Comparison of ENCODE assay signal across 8 cellular contexts in genomic region chr7:30027065-30027456, GRCh38. TPM values are rescaled to one million over a fixed set of nuclear protein-coding genes. Genes with fewer than 3 reads are reported as not detected.
DNase-seq lines count a peak whose midpoint lies in the region; ATAC-seq, FAIRE-seq and TF ChIP-seq lines count a peak whose summit lies in the region.

No MANE protein-coding gene starts in this region.

- intact Hi-C loops in Panc1 (cut with micrococcal nuclease; ENCODE audit: unreplicated experiment): no loop called here
- intact Hi-C loops in MCF 10A (cut with micrococcal nuclease): no loop called here

- TF ChIP-seq POLR2A in H54 (IDR thresholded peaks at IDR 0.05; ENCODE audit: low read depth, low read length): no peak

- peaks cover 26% of the 10 kb centered on the region for H3K4me1 Mint-ChIP-seq in MCF 10A (ENCODE audit: insufficient read depth, unreplicated experiment)
- peaks cover 34% of the 10 kb centered on the region for H3K4me1 Mint-ChIP-seq in stimulated activated memory B cell treated with anti-CD40 and anti-IgM and Interleukin-4, amounts not matched to agents 10 μg/mL and 1 μg/mL and 100 μg/mL, for 72 hours

- H3K9me3 Mint-ChIP-seq in MCF 10A (ENCODE audit: unreplicated experiment): no peaks in the 10 kb centered on the region
- H3K9me3 Mint-ChIP-seq in stimulated activated memory B cell treated with anti-CD40 and anti-IgM and Interleukin-4, amounts not matched to agents 10 μg/mL and 1 μg/mL and 100 μg/mL, for 72 hours: no peaks in the 10 kb centered on the region

- CTCF ChIA-PET in Panc1 (lab: Charles Lee): no interaction called here
- CTCF ChIA-PET in MCF 10A (lab: Yijun Ruan, JAX): interaction anchor here (0.7 to 1.1 kb wide), 3 partner anchors 47 to 108 kb away, joined by 4 read pairs; partner anchors contain the start of gene MTURN

- no peaks in the 10 kb centered on the region for H3K36me3 ChIP-seq in Panc1 (ENCODE audit: control insufficient read depth, insufficient read depth, low read length)

- no peaks in the 10 kb centered on the region for H3K27me3 Mint-ChIP-seq in MCF 10A (ENCODE audit: insufficient read depth, unreplicated experiment)
- no peaks in the 10 kb centered on the region for H3K27me3 Mint-ChIP-seq in stimulated activated memory B cell treated with anti-CD40 and anti-IgM and Interleukin-4, amounts not matched to agents 10 μg/mL and 1 μg/mL and 100 μg/mL, for 72 hours

- no peaks in the 10 kb centered on the region for H3K27me3 ChIP-seq in Panc1 (ENCODE audit: control insufficient read depth, insufficient read depth, low read length)

- POLR2A ChIA-PET in Panc1 (lab: Charles Lee) (no interaction called here), MCF 10A (lab: Yijun Ruan, JAX) (interaction anchor here (0.6 to 3.8 kb wide), 31 partner anchors 9 to 421 kb away, joined by 3 to 40 read pairs (median 3); partner anchors contain the start of genes MTURN and SCRN1)

- H3K9me3 ChIP-seq in Panc1 (ENCODE audit: control insufficient read depth, insufficient read depth, low read depth, low read length): no peaks in the 10 kb centered on the region

- no peak overlapping the region for H3K4me3 Mint-ChIP-seq in MCF 10A (ENCODE audit: unreplicated experiment)
- H3K4me3 Mint-ChIP-seq in stimulated activated memory B cell treated with anti-CD40 and anti-IgM and Interleukin-4, amounts not matched to agents 10 μg/mL and 1 μg/mL and 100 μg/mL, for 72 hours: no peak overlapping the region

- DNase-seq in DMS53 treated with DMSO at 0.1 percent for 48 hours (lab: John Stamatoyannopoulos, UW; ENCODE audit: unreplicated experiment) (peak; percentile 90), H54 (ENCODE audit: insufficient read length, low spot score) (peak; percentile 45), Panc1 (ENCODE audit: low read depth, low spot score) (peak; percentile 54), MCF 10A (ENCODE audit: unreplicated experiment) (peak; percentile 47), kidney tubule cell (ENCODE audit: low spot score) (peak; percentile 89), SW 1271 (lab: John Stamatoyannopoulos, UW) (no peak), A172 (ENCODE audit: low spot score) (no peak)

- BruUV-seq in Panc1 (replicated peaks; lab: Mats Ljungman, UMichigan) (no TSS peak), MCF 10A (replicated peaks; lab: Mats Ljungman, UMichigan) (no TSS peak)

- no peaks in the 10 kb centered on the region for H3K36me3 Mint-ChIP-seq in MCF 10A (ENCODE audit: insufficient read depth, unreplicated experiment)
- H3K36me3 Mint-ChIP-seq in stimulated activated memory B cell treated with anti-CD40 and anti-IgM and Interleukin-4, amounts not matched to agents 10 μg/mL and 1 μg/mL and 100 μg/mL, for 72 hours: peaks cover 6% of the 10 kb centered on the region

- no peak for FAIRE-seq in H54 (lab: Jason Lieb, UNC)

- peak overlapping the region; percentile 92 for H3K27ac Mint-ChIP-seq in MCF 10A (ENCODE audit: low read depth, unreplicated experiment)
- H3K27ac Mint-ChIP-seq in stimulated activated memory B cell treated with anti-CD40 and anti-IgM and Interleukin-4, amounts not matched to agents 10 μg/mL and 1 μg/mL and 100 μg/mL, for 72 hours: peak overlapping the region; percentile 93

- no peak for TF ChIP-seq CTCF in Panc1 (IDR thresholded peaks at IDR 0.05)
- no peak for TF ChIP-seq CTCF in MCF 10A (IDR thresholded peaks at IDR 0.05; ENCODE audit: unreplicated experiment)

- ATAC-seq in Panc1: peak; percentile 3
- ATAC-seq in stimulated activated memory B cell treated with anti-CD40 and anti-IgM and Interleukin-4, amounts not matched to agents 10 μg/mL and 1 μg/mL and 100 μg/mL, for 72 hours: peak; percentile 53

- peaks cover 34% of the 10 kb centered on the region for H3K4me1 ChIP-seq in Panc1 (ENCODE audit: control insufficient read depth, insufficient read depth, low read length)

- in situ Hi-C loops in Panc1 (cut with HindIII; ENCODE audit: low pct_unique_long_range_greater_than_20kb, low sequenced_read_pairs): no loop called here

- H3K27ac ChIP-seq in Panc1 (ENCODE audit: low read length): peak overlapping the region; percentile 84

- H3K4me3 ChIP-seq in Panc1 (ENCODE audit: low read depth in 2 of 2, low read length in 2 of 2): peak overlapping the region; percentile 61 to 81

RNA-seq across cellular contexts. Expression of gene FKBP14, which starts 0.6 kb away (rescaled TPM):
- total RNA-seq in Panc1 (2021; ENCODE audit: unreplicated experiment): 36.0 TPM
- 8.9 TPM for polyA plus RNA-seq in Panc1 (2012; ENCODE audit: insufficient read length)
- total RNA-seq in MCF 10A (2022): 39.8 and 49.8 TPM in 2 replicates
- total RNA-seq in A172 (2014; rRNA removed; shearing (Covaris generic)): 13.4 and 17.2 TPM in 2 replicates

RNA-seq across cellular contexts. Expression of gene PLEKHA8, which starts 1.2 kb away (rescaled TPM):
- total RNA-seq in Panc1 (2021; ENCODE audit: unreplicated experiment): 20.7 TPM
- polyA plus RNA-seq in Panc1 (2012; ENCODE audit: insufficient read length): 10.0 TPM
- 12.0 and 16.2 TPM in 2 replicates for total RNA-seq in MCF 10A (2022)
- 27.1 and 29.5 TPM in 2 replicates for total RNA-seq in A172 (2014; rRNA removed; shearing (Covaris generic))

RNA-seq across cellular contexts. Expression of gene SCRN1, which starts 37.5 kb away (rescaled TPM):
- 189 TPM for total RNA-seq in Panc1 (2021; ENCODE audit: unreplicated experiment)
- 115 TPM for polyA plus RNA-seq in Panc1 (2012; ENCODE audit: insufficient read length)
- total RNA-seq in MCF 10A (2022): 30.2 and 36.5 TPM in 2 replicates
- 190 and 195 TPM in 2 replicates for total RNA-seq in A172 (2014; rRNA removed; shearing (Covaris generic))

Comparison
In these comparisons a context has a peak if more than half of its experiments do, and no peak if none do; other contexts are left out.
1. DNase-seq: peak in DMS53 treated with DMSO at 0.1 percent for 48 hours (single experiment), H54 (single experiment), Panc1 (single experiment), MCF 10A (single experiment) and kidney tubule cell (single experiment); none in SW 1271 (0 of 2) and A172 (single experiment).